In the genomic region with DNA sequence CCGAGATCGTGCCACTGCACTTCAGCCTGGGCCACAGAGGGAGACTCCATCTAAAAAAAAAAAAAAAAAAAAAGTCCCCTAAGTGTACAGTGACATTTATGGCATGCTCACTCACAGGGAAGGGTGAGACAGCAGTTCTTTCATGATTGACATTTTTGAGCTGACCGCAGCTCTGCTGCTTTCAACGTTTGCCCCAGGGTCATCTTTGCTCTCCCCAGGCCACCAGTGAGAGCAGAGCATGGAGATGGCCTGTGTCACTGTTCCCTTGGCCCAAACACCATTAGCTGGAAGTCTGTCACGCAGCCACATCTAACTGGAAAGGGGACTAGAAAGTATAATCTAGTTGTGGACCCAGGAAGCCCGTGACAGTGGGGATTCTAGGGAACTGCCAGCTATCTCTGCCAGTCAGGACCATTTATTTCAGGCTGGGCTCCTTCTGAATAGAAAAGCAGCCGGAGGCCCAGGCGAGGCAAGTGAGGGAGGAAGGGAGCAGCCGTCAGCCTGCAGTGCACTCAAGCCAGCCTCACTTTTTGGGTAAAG, we compare ENCODE assay signal across 1 cellular context.
TF ChIP-seq lines count a peak whose summit lies in the region.

No MANE protein-coding gene starts in this region.

TF ChIP-seq in K562, 482 proteins besides CTCF, POLR2A, EP300 and RAD21 (continued from another document and continues in another):
- TF ChIP-seq CBX5 (IDR thresholded peaks at IDR 0.05; ENCODE audit: borderline replicate concordance, low read depth) (0 out of 2 replicates have a peak, but pooled peaks have one; percentile 46), LEF1 (IDR thresholded peaks at IDR 0.05) (peak; percentile 39; the same call in 1 of the 2 replicates), ARID4B (CRISPR knock-in tag; IDR thresholded peaks at IDR 0.05) (0 out of 2 replicates have a peak, but pooled peaks have one; percentile 35), SOX6 (IDR thresholded peaks at IDR 0.05) (peak; percentile 29; the same call in 1 of the 2 replicates), MAFF (IDR thresholded peaks at IDR 0.05; ENCODE audit: low read length) (peak; percentile 86), RCOR1 (IDR thresholded peaks at IDR 0.05; ENCODE audit: borderline replicate concordance in 1 of 2, low read depth in 2 of 2, low read length in 2 of 2) (peak in 1 of 2 experiments; percentile 31; a peak in 1 of 4 replicates), XRCC4 (IDR thresholded peaks at IDR 0.05; ENCODE audit: extremely low read depth, insufficient read depth, insufficient read length) (no peak), BACH1 (tag; IDR thresholded peaks at IDR 0.05) (peak; percentile 74; the same call in 1 of the 2 replicates), SAP30 (IDR thresholded peaks at IDR 0.05; ENCODE audit: borderline replicate concordance, insufficient read depth, low read depth, low read length, poor library complexity, severe bottlenecking) (no peak), RREB1 (CRISPR knock-in tag; IDR thresholded peaks at IDR 0.05) (no peak), ZFPM2 (CRISPR knock-in tag; IDR thresholded peaks at IDR 0.05) (no peak), POLR2G (IDR thresholded peaks at IDR 0.05; ENCODE audit: low read depth, low read length) (peak; percentile 44; the same call in 1 of the 2 replicates), SMARCA5 (IDR thresholded peaks at IDR 0.05) (no peak), FOXP1 (CRISPR knock-in tag; IDR thresholded peaks at IDR 0.05) (no peak), SIX5 (IDR thresholded peaks at IDR 0.05; ENCODE audit: borderline replicate concordance in 1 of 2, insufficient read depth in 1 of 2, low read depth in 1 of 2, low read length in 2 of 2) (0 out of 4 replicates have a peak, but pooled peaks of 1 of the 2 experiments have one; percentile 10), PRMT5 (CRISPR knock-in tag; IDR thresholded peaks at IDR 0.05) (no peak), MYNN (IDR thresholded peaks at IDR 0.05) (peak; percentile 52; the same call in 1 of the 2 replicates), MYNN (CRISPR knock-in tag; IDR thresholded peaks at IDR 0.05) (no peak), FOXA1 (IDR thresholded peaks at IDR 0.05; ENCODE audit: borderline replicate concordance) (no peak), ATF1 (CRISPR knock-in tag; IDR thresholded peaks at IDR 0.05) (no peak), ATF1 (tag; IDR thresholded peaks at IDR 0.05) (peak; percentile 53), ZNF707 (CRISPR knock-in tag; conservative IDR thresholded peaks at IDR 0.05) (no peak), FOSL1 (tag; conservative IDR thresholded peaks at IDR 0.05) (peak; percentile 40; the same call in 1 of the 2 replicates), PTRF (tag; IDR thresholded peaks at IDR 0.05) (no peak), POLR3A (IDR thresholded peaks at IDR 0.05; ENCODE audit: borderline replicate concordance, extremely low read depth, insufficient read depth, insufficient read length) (no peak), BDP1 (IDR thresholded peaks at IDR 0.05; ENCODE audit: insufficient read depth, insufficient read length) (no peak), TBP (optimal IDR thresholded peaks at IDR 0.05; ENCODE audit: low read depth, low read length) (peak; percentile 82), U2AF1 (optimal IDR thresholded peaks at IDR 0.05; ENCODE audit: low read depth, low read length) (no peak), PML (IDR thresholded peaks at IDR 0.05; ENCODE audit: low read length) (peak; percentile 90), KAT2B (IDR thresholded peaks at IDR 0.05; ENCODE audit: low read depth, low read length) (no peak)
- TF ChIP-seq, protein P1, sequence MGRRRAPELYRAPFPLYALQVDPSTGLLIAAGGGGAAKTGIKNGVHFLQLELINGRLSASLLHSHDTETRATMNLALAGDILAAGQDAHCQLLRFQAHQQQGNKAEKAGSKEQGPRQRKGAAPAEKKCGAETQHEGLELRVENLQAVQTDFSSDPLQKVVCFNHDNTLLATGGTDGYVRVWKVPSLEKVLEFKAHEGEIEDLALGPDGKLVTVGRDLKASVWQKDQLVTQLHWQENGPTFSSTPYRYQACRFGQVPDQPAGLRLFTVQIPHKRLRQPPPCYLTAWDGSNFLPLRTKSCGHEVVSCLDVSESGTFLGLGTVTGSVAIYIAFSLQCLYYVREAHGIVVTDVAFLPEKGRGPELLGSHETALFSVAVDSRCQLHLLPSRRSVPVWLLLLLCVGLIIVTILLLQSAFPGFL (CRISPR knock-in tag; IDR thresholded peaks at IDR 0.05): no peak
- TF ChIP-seq, protein P2, sequence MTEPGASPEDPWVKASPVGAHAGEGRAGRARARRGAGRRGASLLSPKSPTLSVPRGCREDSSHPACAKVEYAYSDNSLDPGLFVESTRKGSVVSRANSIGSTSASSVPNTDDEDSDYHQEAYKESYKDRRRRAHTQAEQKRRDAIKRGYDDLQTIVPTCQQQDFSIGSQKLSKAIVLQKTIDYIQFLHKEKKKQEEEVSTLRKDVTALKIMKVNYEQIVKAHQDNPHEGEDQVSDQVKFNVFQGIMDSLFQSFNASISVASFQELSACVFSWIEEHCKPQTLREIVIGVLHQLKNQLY (CRISPR knock-in tag; conservative IDR thresholded peaks at IDR 0.05): no peak
- TF ChIP-seq, protein P3, sequence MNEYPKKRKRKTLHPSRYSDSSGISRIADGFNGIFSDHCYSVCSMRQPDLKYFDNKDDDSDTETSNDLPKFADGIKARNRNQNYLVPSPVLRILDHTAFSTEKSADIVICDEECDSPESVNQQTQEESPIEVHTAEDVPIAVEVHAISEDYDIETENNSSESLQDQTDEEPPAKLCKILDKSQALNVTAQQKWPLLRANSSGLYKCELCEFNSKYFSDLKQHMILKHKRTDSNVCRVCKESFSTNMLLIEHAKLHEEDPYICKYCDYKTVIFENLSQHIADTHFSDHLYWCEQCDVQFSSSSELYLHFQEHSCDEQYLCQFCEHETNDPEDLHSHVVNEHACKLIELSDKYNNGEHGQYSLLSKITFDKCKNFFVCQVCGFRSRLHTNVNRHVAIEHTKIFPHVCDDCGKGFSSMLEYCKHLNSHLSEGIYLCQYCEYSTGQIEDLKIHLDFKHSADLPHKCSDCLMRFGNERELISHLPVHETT (CRISPR knock-in tag; conservative IDR thresholded peaks at IDR 0.05 in 1 of 2, IDR thresholded peaks at IDR 0.05 in 1 of 2): peak in 1 of 2 experiments; percentile 85; a peak in 2 of 4 replicates
- TF ChIP-seq, protein P4, sequence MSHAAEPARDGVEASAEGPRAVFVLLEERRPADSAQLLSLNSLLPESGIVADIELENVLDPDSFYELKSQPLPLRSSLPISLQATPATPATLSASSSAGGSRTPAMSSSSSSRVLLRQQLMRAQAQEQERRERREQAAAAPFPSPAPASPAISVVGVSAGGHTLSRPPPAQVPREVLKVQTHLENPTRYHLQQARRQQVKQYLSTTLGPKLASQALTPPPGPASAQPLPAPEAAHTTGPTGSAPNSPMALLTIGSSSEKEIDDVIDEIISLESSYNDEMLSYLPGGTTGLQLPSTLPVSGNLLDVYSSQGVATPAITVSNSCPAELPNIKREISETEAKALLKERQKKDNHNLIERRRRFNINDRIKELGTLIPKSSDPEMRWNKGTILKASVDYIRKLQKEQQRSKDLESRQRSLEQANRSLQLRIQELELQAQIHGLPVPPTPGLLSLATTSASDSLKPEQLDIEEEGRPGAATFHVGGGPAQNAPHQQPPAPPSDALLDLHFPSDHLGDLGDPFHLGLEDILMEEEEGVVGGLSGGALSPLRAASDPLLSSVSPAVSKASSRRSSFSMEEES (CRISPR knock-in tag; IDR thresholded peaks at IDR 0.05): no peak
- TF ChIP-seq, protein P5, sequence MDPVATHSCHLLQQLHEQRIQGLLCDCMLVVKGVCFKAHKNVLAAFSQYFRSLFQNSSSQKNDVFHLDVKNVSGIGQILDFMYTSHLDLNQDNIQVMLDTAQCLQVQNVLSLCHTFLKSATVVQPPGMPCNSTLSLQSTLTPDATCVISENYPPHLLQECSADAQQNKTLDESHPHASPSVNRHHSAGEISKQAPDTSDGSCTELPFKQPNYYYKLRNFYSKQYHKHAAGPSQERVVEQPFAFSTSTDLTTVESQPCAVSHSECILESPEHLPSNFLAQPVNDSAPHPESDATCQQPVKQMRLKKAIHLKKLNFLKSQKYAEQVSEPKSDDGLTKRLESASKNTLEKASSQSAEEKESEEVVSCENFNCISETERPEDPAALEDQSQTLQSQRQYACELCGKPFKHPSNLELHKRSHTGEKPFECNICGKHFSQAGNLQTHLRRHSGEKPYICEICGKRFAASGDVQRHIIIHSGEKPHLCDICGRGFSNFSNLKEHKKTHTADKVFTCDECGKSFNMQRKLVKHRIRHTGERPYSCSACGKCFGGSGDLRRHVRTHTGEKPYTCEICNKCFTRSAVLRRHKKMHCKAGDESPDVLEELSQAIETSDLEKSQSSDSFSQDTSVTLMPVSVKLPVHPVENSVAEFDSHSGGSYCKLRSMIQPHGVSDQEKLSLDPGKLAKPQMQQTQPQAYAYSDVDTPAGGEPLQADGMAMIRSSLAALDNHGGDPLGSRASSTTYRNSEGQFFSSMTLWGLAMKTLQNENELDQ (CRISPR knock-in tag; IDR thresholded peaks at IDR 0.05; ENCODE audit: borderline replicate concordance): no peak
- TF ChIP-seq, protein P6, sequence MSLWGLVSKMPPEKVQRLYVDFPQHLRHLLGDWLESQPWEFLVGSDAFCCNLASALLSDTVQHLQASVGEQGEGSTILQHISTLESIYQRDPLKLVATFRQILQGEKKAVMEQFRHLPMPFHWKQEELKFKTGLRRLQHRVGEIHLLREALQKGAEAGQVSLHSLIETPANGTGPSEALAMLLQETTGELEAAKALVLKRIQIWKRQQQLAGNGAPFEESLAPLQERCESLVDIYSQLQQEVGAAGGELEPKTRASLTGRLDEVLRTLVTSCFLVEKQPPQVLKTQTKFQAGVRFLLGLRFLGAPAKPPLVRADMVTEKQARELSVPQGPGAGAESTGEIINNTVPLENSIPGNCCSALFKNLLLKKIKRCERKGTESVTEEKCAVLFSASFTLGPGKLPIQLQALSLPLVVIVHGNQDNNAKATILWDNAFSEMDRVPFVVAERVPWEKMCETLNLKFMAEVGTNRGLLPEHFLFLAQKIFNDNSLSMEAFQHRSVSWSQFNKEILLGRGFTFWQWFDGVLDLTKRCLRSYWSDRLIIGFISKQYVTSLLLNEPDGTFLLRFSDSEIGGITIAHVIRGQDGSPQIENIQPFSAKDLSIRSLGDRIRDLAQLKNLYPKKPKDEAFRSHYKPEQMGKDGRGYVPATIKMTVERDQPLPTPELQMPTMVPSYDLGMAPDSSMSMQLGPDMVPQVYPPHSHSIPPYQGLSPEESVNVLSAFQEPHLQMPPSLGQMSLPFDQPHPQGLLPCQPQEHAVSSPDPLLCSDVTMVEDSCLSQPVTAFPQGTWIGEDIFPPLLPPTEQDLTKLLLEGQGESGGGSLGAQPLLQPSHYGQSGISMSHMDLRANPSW (CRISPR knock-in tag; IDR thresholded peaks at IDR 0.05): no peak
